Comparison of ENCODE assay signal across 25 cellular contexts in the genomic region with DNA sequence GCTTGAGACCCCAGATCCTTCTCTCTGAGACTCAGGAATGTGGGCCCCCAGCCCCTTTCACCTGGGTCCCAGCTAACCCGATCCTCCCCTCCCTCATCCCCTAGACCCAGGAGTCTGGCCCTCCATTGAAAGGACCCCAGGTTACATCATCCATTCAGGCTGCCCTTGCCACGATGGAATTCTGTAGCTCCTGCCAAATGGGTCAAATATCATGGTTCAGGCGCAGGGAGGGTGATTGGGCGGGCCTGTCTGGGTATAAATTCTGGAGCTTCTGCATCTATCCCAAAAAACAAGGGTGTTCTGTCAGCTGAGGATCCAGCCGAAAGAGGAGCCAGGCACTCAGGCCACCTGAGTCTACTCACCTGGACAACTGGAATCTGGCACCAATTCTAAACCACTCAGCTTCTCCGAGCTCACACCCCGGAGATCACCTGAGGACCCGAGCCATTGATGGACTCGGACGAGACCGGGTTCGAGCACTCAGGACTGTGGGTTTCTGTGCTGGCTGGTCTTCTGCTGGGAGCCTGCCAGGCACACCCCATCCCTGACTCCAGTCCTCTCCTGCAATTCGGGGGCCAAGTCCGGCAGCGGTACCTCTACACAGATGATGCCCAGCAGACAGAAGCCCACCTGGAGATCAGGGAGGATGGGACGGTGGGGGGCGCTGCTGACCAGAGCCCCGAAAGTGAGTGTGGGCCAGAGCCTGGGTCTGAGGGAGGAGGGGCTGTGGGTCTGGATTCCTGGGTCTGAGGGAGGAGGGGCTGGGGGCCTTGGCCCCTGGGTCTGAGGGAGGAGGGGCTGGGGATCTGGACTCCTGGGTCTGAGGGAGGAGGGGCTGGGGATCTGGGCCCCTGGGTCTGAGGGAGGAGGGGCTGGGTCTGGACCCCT. TPM values are rescaled to one million over a fixed set of nuclear protein-coding genes. Genes with fewer than 3 reads are reported as not detected.
"Had no signal": no experiment of that assay in that cellular context is flagged by ENCODE, and none has a peak within 500 bp of the region (broad histone marks: within the 10 kb centered on the region; RNA-seq: fewer than 3 reads in every experiment).

No MANE protein-coding gene starts in this region.

- H3K27me3 ChIP-seq: testis had no signal

- ATAC-seq: activated CD4-positive, alpha-beta T cell treated with anti-CD3 and anti-CD28 coated beads for 36 hours; left lung; right cardiac atrium; stimulated activated effector memory CD8-positive, alpha-beta T cell treated with anti-CD3 and anti-CD28 coated beads, Interleukin-12 subunit alpha, Interleukin-12 subunit beta, amount 100 ng/mL, for 72 hours had no signal

- H3K4me3 ChIP-seq: esophagus squamous epithelium, left lung, prostate gland, stomach, testis had no signal

- H3K4me1 ChIP-seq: prostate gland had no signal

- H3K36me3 ChIP-seq: left lung, prostate gland, stomach had no signal

- H3K36me3 Mint-ChIP-seq: activated naive CD8-positive, alpha-beta T cell; stimulated activated effector memory CD8-positive, alpha-beta T cell treated with anti-CD3 and anti-CD28 coated beads, Interleukin-12 subunit alpha, Interleukin-12 subunit beta, amount 100 ng/mL, for 72 hours; type B pancreatic cell had no signal

- H3K27ac Mint-ChIP-seq: activated CD4-positive, alpha-beta T cell treated with anti-CD3 and anti-CD28 coated beads for 36 hours; activated naive CD8-positive, alpha-beta T cell; activated T-helper 1 cell treated with anti-CD3 and anti-CD28 coated beads, Interleukin-12 subunit alpha, Interleukin-12 subunit beta, Interleukin-2, Interleukin-4 antibody, amounts not matched to agents 30 ng/mL and 10 ng/mL and 1 ng/mL, durations not matched to agents 14 hours and 24 hours and 36 hours; stimulated activated effector memory CD8-positive, alpha-beta T cell treated with anti-CD3 and anti-CD28 coated beads, Interleukin-12 subunit alpha, Interleukin-12 subunit beta, amount 100 ng/mL, for 72 hours; T-helper 2 cell treated with Interferon-gamma antibody and Interleukin-4, amounts not matched to agents 5 μg/mL and 100 μg/mL, for 36 hours; type B pancreatic cell had no signal

- H3K9me3 ChIP-seq: esophagus squamous epithelium, left lung, prostate gland, stomach, testis had no signal

- H3K27ac ChIP-seq: esophagus squamous epithelium, left lung, prostate gland, stomach had no signal

- H3K4me3 Mint-ChIP-seq: activated CD4-positive, alpha-beta T cell treated with anti-CD3 and anti-CD28 coated beads for 36 hours; activated naive CD8-positive, alpha-beta T cell; activated T-helper 1 cell treated with anti-CD3 and anti-CD28 coated beads, Interleukin-12 subunit alpha, Interleukin-12 subunit beta, Interleukin-2, Interleukin-4 antibody, amounts not matched to agents 30 ng/mL and 10 ng/mL and 1 ng/mL, durations not matched to agents 14 hours and 24 hours and 36 hours; stimulated activated effector memory CD8-positive, alpha-beta T cell treated with anti-CD3 and anti-CD28 coated beads, Interleukin-12 subunit alpha, Interleukin-12 subunit beta, amount 100 ng/mL, for 72 hours; T-helper 2 cell treated with Interferon-gamma antibody and Interleukin-4, amounts not matched to agents 5 μg/mL and 100 μg/mL, for 36 hours; type B pancreatic cell had no signal

- H3K9me3 Mint-ChIP-seq: activated T-helper 1 cell treated with anti-CD3 and anti-CD28 coated beads, Interleukin-12 subunit alpha, Interleukin-12 subunit beta, Interleukin-2, Interleukin-4 antibody, amounts not matched to agents 30 ng/mL and 10 ng/mL and 1 ng/mL, durations not matched to agents 14 hours and 24 hours and 36 hours; stimulated activated effector memory CD8-positive, alpha-beta T cell treated with anti-CD3 and anti-CD28 coated beads, Interleukin-12 subunit alpha, Interleukin-12 subunit beta, amount 100 ng/mL, for 72 hours; T-helper 2 cell treated with Interferon-gamma antibody and Interleukin-4, amounts not matched to agents 5 μg/mL and 100 μg/mL, for 36 hours; type B pancreatic cell had no signal

- DNase-seq: activated CD4-positive, alpha-beta T cell treated with anti-CD3 and anti-CD28 coated beads for 36 hours; activated CD4-positive, alpha-beta T cell treated with anti-CD3 and anti-CD28 coated beads, Interleukin-2, amount 50 U/mL, for 48 hours; activated T-cell treated with anti-CD3 and anti-CD28 coated beads for 4 hours; dermis blood vessel endothelial cell; effector memory CD4-positive, alpha-beta T cell; esophagus squamous epithelium; mammary epithelial cell; right cardiac atrium; small intestine; stimulated activated CD4-positive, alpha-beta T cell treated with anti-CD3 and anti-CD28 coated beads, Interleukin-15, amount 100 ng/mL, for 24 hours; stimulated activated CD4-positive, alpha-beta T cell treated with anti-CD3 and anti-CD28 coated beads, Interleukin-4, amount 100 ng/mL, for 24 hours; stomach; testis had no signal

RNA-seq across cellular contexts. Expression of a gene that starts 0.7 kb away (rescaled TPM):
- total RNA-seq: activated CD4-positive, alpha-beta T cell treated with anti-CD3 and anti-CD28 coated beads for 36 hours; activated T-helper 1 cell treated with anti-CD3 and anti-CD28 coated beads, Interleukin-12 subunit alpha, Interleukin-12 subunit beta, Interleukin-2, Interleukin-4 antibody, amounts not matched to agents 30 ng/mL and 10 ng/mL and 1 ng/mL, durations not matched to agents 14 hours and 24 hours and 36 hours; cerebellum; dermis blood vessel endothelial cell; esophagus squamous epithelium; left lung; mammary epithelial cell; mononuclear cell; omental fat pad; prostate gland; right cardiac atrium; stomach; testis had no signal
- polyA plus RNA-seq: keratinocyte, mammary epithelial cell, neural cell, right cardiac atrium, stomach had no signal

RNA-seq across cellular contexts. Expression of a gene that starts 3.6 kb away (rescaled TPM):
- total RNA-seq: mononuclear cell had no signal

RNA-seq across cellular contexts. Expression of a gene that starts 9.3 kb away (rescaled TPM):
- total RNA-seq: activated CD4-positive, alpha-beta T cell treated with anti-CD3 and anti-CD28 coated beads for 36 hours; activated T-helper 1 cell treated with anti-CD3 and anti-CD28 coated beads, Interleukin-12 subunit alpha, Interleukin-12 subunit beta, Interleukin-2, Interleukin-4 antibody, amounts not matched to agents 30 ng/mL and 10 ng/mL and 1 ng/mL, durations not matched to agents 14 hours and 24 hours and 36 hours; mononuclear cell had no signal
- polyA plus RNA-seq: neural cell had no signal

RNA-seq across cellular contexts. Expression of a gene that starts 15.6 kb away (rescaled TPM):
- polyA plus RNA-seq: neural cell had no signal
